5 cellular contexts compared by ENCODE assay signal in genomic region chr7:117590191-117590590, GRCh38.
"Had no signal": no experiment of that assay in that cellular context is flagged by ENCODE, and none has a peak within 500 bp of the region (broad histone marks: within the 10 kb centered on the region; RNA-seq: fewer than 3 reads in every experiment).

No MANE protein-coding gene starts in this region.

- H3K4me2 ChIP-seq: GM23338 had no signal

- H2AFZ ChIP-seq: GM23338 had no signal

- DNase-seq: H9, HCEC 1CT had no signal

- ATAC-seq: GM23338, HepG2, K562 had no signal

- H3K4me3 ChIP-seq: GM23338, K562 had no signal
